Comparison of ENCODE assay signal across 8 cellular contexts in the genomic region with DNA sequence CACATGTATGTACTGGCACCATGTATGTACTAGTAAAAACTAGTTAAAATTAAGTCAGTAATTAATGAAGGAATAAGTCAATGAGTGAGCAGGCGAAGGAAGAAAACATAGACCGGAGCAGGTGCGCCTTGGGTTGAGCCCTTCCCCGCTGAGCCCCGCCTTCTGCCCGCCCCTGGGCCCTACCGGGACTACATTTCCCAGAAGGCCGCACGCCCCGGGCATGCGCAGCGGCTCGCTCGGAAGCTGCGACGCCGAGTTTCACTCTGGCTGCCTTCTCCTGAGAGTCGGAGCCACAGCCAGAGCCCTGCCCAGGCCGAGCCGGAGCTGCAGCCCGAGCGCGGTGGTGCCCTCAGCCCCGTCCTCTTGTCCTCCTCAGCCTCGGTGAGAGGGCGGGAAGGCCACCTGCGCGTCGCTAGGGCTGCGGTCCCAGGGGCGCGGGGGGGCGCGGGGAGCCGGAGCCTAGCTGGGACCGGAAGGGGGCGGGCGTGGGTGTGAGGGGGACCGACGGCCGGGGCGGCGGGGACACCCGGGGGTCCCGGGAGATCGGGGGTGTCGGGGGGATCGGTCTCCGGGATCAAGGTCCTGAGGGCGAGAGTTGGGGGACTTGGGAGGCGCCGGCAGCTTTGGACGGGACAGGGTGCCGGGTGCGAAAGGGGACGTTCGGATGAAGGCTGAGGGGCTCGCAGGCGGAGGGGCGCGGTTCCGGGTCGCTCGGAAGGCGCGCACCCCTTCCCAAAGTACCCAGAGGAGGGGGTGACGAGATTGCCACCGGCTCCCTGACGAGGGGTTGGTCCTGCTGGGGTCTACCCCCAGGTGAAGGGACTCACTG.
DNase-seq lines count a peak whose midpoint lies in the region; ATAC-seq and TF ChIP-seq lines count a peak whose summit lies in the region.
"Not testable (repeated sequence)": the region's sequence is repeated elsewhere in the genome, so short reads cannot be mapped to it uniquely, and the experiment has no call there.

No MANE protein-coding gene starts in this region.

- not testable (repeated sequence) for H3K27ac ChIP-seq in CD8-positive, alpha-beta T cell (ENCODE audit: low read depth, low read length); left ventricle myocardium inferior (replicated peaks); psoas muscle

- intact Hi-C loops in CD8-positive, alpha-beta T cell (cut with DNase I, micrococcal nuclease); left ventricle myocardium inferior (cut with micrococcal nuclease); psoas muscle (cut with DNase I): not testable (repeated sequence)

- not testable (repeated sequence) for H3K9me3 Mint-ChIP-seq in CD8-positive, alpha-beta T cell; activated T-cell treated with anti-CD3 and anti-CD28 coated beads, Interleukin-2, amount 50 U/mL, for 4 hours

- H3K4me1 Mint-ChIP-seq in CD8-positive, alpha-beta T cell (ENCODE audit: low read depth); activated T-cell treated with anti-CD3 and anti-CD28 coated beads, Interleukin-2, amount 50 U/mL, for 4 hours (ENCODE audit: low read depth): not testable (repeated sequence)

- H3K27ac Mint-ChIP-seq in CD8-positive, alpha-beta T cell: not testable (repeated sequence)

- CTCF ChIA-PET in CD8-positive, alpha-beta T cell (lab: Charles Lee): not testable (repeated sequence)

- H3K36me3 ChIP-seq in CD8-positive, alpha-beta T cell (ENCODE audit: insufficient read depth, low read length); left ventricle myocardium inferior; psoas muscle (ENCODE audit: insufficient read depth in 1 of 2, low read depth in 1 of 2): not testable (repeated sequence)

- not testable (repeated sequence) for H3K36me3 Mint-ChIP-seq in CD8-positive, alpha-beta T cell; activated T-cell treated with anti-CD3 and anti-CD28 coated beads, Interleukin-2, amount 50 U/mL, for 4 hours (ENCODE audit: insufficient read depth)

- H3K4me1 ChIP-seq in CD8-positive, alpha-beta T cell (ENCODE audit: insufficient read depth, low read length); left ventricle myocardium inferior; psoas muscle: not testable (repeated sequence)

- peak in 1 of 7 experiments; percentile 18 for DNase-seq in CD8-positive, alpha-beta T cell
- DNase-seq in activated T-cell treated with anti-CD3 and anti-CD28 coated beads, Interleukin-2, amount 50 U/mL, for 4 hours; left ventricle myocardium inferior; psoas muscle: not testable (repeated sequence)

- H3K27me3 ChIP-seq in CD8-positive, alpha-beta T cell (ENCODE audit: insufficient read depth, low read length); left ventricle myocardium inferior (ENCODE audit: low read depth); psoas muscle (ENCODE audit: insufficient read depth in 3 of 3, low read length in 2 of 3): not testable (repeated sequence)

- not testable (repeated sequence) for H3K4me3 Mint-ChIP-seq in CD8-positive, alpha-beta T cell; activated T-cell treated with anti-CD3 and anti-CD28 coated beads, Interleukin-2, amount 50 U/mL, for 4 hours

- POLR2A ChIA-PET in CD8-positive, alpha-beta T cell (lab: Charles Lee): not testable (repeated sequence)

- not testable (repeated sequence) for H3K9me3 ChIP-seq in CD8-positive, alpha-beta T cell (ENCODE audit: low read length); left ventricle myocardium inferior (replicated peaks); psoas muscle

- not testable (repeated sequence) for TF ChIP-seq CTCF in CD8-positive, alpha-beta T cell (IDR thresholded peaks at IDR 0.05); left ventricle myocardium inferior (IDR thresholded peaks at IDR 0.05; ENCODE audit: borderline replicate concordance); psoas muscle (IDR thresholded peaks at IDR 0.05)

- not testable (repeated sequence) for H3K27me3 Mint-ChIP-seq in CD8-positive, alpha-beta T cell (ENCODE audit: low read depth); activated T-cell treated with anti-CD3 and anti-CD28 coated beads, Interleukin-2, amount 50 U/mL, for 4 hours (ENCODE audit: low read depth)

- peak; percentile 99 for ATAC-seq in CD8-positive, alpha-beta T cell
- ATAC-seq in GM19035 (IDR thresholded peaks at IDR 0.05; ENCODE audit: unreplicated experiment): peak; percentile 97
- ATAC-seq in GM21619 (IDR thresholded peaks at IDR 0.05; ENCODE audit: unreplicated experiment): peak; percentile 95
- peak; percentile 96 for ATAC-seq in HG02973 (IDR thresholded peaks at IDR 0.05; ENCODE audit: unreplicated experiment)
- ATAC-seq in HG03469 (IDR thresholded peaks at IDR 0.05; ENCODE audit: unreplicated experiment): peak; percentile 96
- ATAC-seq in activated T-cell treated with anti-CD3 and anti-CD28 coated beads, Interleukin-2, amount 50 U/mL, for 4 hours: peak; percentile 99 to 100
- peak; percentile 97 to 98 (median 98) for ATAC-seq in psoas muscle

- not testable (repeated sequence) for H3K4me3 ChIP-seq in CD8-positive, alpha-beta T cell (ENCODE audit: low read depth, low read length); psoas muscle
- H3K4me3 ChIP-seq in left ventricle myocardium inferior: peak overlapping the region; percentile 58

- WGBS in psoas muscle, 3 donors: 2% methylated on average over 10 of the region's 69 CpGs; no CpG with 5 or more reads in 2 of the 3 donors
